Comparison of ENCODE assay signal across 23 cellular contexts in genomic region chr15:32098033-32098432, GRCh38.
DNase-seq lines count a peak whose midpoint lies in the region; ATAC-seq, FAIRE-seq and TF ChIP-seq lines count a peak whose summit lies in the region.
"Had no signal": no experiment of that assay in that cellular context is flagged by ENCODE, and none has a peak within 500 bp of the region (broad histone marks: within the 10 kb centered on the region; RNA-seq: fewer than 3 reads in every experiment).

No MANE protein-coding gene starts in this region.

- H3K27ac ChIP-seq in body of pancreas (peak overlapping the region in 1 of 4 donors; percentile 38), small intestine (ENCODE audit: low read depth in 1 of 2, low read length in 1 of 2) (no peak overlapping the region)
- H3K27ac ChIP-seq: C4-2B, GM23248 had no signal

- no peak for TF ChIP-seq CTCF in body of pancreas (IDR thresholded peaks at IDR 0.05)
- no peak for TF ChIP-seq CTCF in endothelial cell (IDR thresholded peaks at IDR 0.05; ENCODE audit: unreplicated experiment)
- TF ChIP-seq CTCF in mucosa of descending colon (IDR thresholded peaks at IDR 0.05), result no peak

- H3K4me3 Mint-ChIP-seq in endothelial cell (ENCODE audit: unreplicated experiment), result no peak overlapping the region
- H3K4me3 Mint-ChIP-seq in activated T-cell treated with anti-CD3 and anti-CD28 coated beads, Interleukin-2, amount 50 U/mL, for 72 hours, result no peak overlapping the region
- H3K4me3 Mint-ChIP-seq: CD8-positive, alpha-beta memory T cell had no signal

- H3K9me3 ChIP-seq in body of pancreas (no peaks in the 10 kb centered on the region), mucosa of descending colon (no peaks in the 10 kb centered on the region), small intestine (ENCODE audit: control insufficient read depth, low read depth) (no peaks in the 10 kb centered on the region)

- ATAC-seq in body of pancreas, result peak; percentile 38
- ATAC-seq in mucosa of descending colon, result peak; percentile 75
- ATAC-seq in activated T-cell treated with anti-CD3 and anti-CD28 coated beads, Interleukin-2, amount 50 U/mL, for 72 hours (replicated peaks in 1 of 2), result no peak
- no peak for ATAC-seq in HG02852 (IDR thresholded peaks at IDR 0.05; ENCODE audit: unreplicated experiment)
- ATAC-seq: HCT116 had no signal

- H3K4me1 ChIP-seq in body of pancreas (peaks cover 18% of the 10 kb centered on the region), mucosa of descending colon (ENCODE audit: low read depth) (no peaks in the 10 kb centered on the region), small intestine (ENCODE audit: control insufficient read depth in 2 of 2, insufficient read depth in 1 of 2, low read depth in 1 of 2, low read length in 1 of 2) (peaks cover 0 to 4% of the 10 kb centered on the region in 2 donors)

- peaks cover 5% of the 10 kb centered on the region for H3K27me3 Mint-ChIP-seq in endothelial cell (ENCODE audit: unreplicated experiment)
- no peaks in the 10 kb centered on the region for H3K27me3 Mint-ChIP-seq in activated T-cell treated with anti-CD3 and anti-CD28 coated beads, Interleukin-2, amount 50 U/mL, for 72 hours (ENCODE audit: low read depth)

- H3K27ac Mint-ChIP-seq in endothelial cell (ENCODE audit: unreplicated experiment), result no peak overlapping the region
- no peak overlapping the region for H3K27ac Mint-ChIP-seq in activated T-cell treated with anti-CD3 and anti-CD28 coated beads, Interleukin-2, amount 50 U/mL, for 72 hours
- H3K27ac Mint-ChIP-seq: CD8-positive, alpha-beta memory T cell had no signal

- H3K36me3 ChIP-seq in body of pancreas (replicated peaks in 1 of 2; ENCODE audit: insufficient read depth in 1 of 2, low read depth in 2 of 2) (no peaks in the 10 kb centered on the region), mucosa of descending colon (ENCODE audit: low read depth) (no peaks in the 10 kb centered on the region), small intestine (ENCODE audit: control insufficient read depth in 2 of 2, insufficient read depth in 2 of 2, low read length in 2 of 2) (no peaks in the 10 kb centered on the region)

- intact Hi-C loops in body of pancreas (cut with DNase I), result no loop called here
- intact Hi-C loops in mucosa of descending colon (cut with DNase I, micrococcal nuclease), result no loop called here

- DNase-seq in body of pancreas, result peak; percentile 36 to 79 (median 60)
- DNase-seq in endothelial cell (ENCODE audit: low spot score), result peak; percentile 28
- DNase-seq in mucosa of descending colon, result peak in 2 of 3 donors; percentile 29 to 35
- DNase-seq in small intestine, result peak; percentile 77
- DNase-seq in activated T-cell treated with anti-CD3 and anti-CD28 coated beads, Interleukin-2, amount 50 U/mL, for 72 hours, result no peak
- DNase-seq in GM03348 (ENCODE audit: low spot score), result no peak
- DNase-seq: Calu3; CD8-positive, alpha-beta memory T cell; DMS153; GM23248; KBM-7; MM.1S; NCI-H1048; NCI-H1436; NCI-H1930; NCI-H524; NCI-H774 had no signal

- FAIRE-seq in small intestine (lab: Jason Lieb, UNC), result no peak
- FAIRE-seq: A204.1, GM12892, RCC 7860 had no signal

- no peaks in the 10 kb centered on the region for H3K9me3 Mint-ChIP-seq in endothelial cell (ENCODE audit: unreplicated experiment)
- H3K9me3 Mint-ChIP-seq in activated T-cell treated with anti-CD3 and anti-CD28 coated beads, Interleukin-2, amount 50 U/mL, for 72 hours, result no peaks in the 10 kb centered on the region

- H3K36me3 Mint-ChIP-seq in endothelial cell (ENCODE audit: low read depth, unreplicated experiment), result no peaks in the 10 kb centered on the region
- H3K36me3 Mint-ChIP-seq in activated T-cell treated with anti-CD3 and anti-CD28 coated beads, Interleukin-2, amount 50 U/mL, for 72 hours (ENCODE audit: insufficient read depth in 2 of 2), result no peaks in the 10 kb centered on the region
- H3K36me3 Mint-ChIP-seq: CD8-positive, alpha-beta memory T cell had no signal

- H3K27me3 ChIP-seq in body of pancreas (no peaks in the 10 kb centered on the region), small intestine (ENCODE audit: control insufficient read depth in 2 of 2, insufficient read depth in 2 of 2, low read length in 2 of 2) (peaks cover 0 to 5% of the 10 kb centered on the region in 2 donors)

- peaks cover 14% of the 10 kb centered on the region for H3K4me1 Mint-ChIP-seq in endothelial cell (ENCODE audit: unreplicated experiment)
- no peaks in the 10 kb centered on the region for H3K4me1 Mint-ChIP-seq in activated T-cell treated with anti-CD3 and anti-CD28 coated beads, Interleukin-2, amount 50 U/mL, for 72 hours (ENCODE audit: low read depth)
- H3K4me1 Mint-ChIP-seq: CD8-positive, alpha-beta memory T cell had no signal

- no peak for TF ChIP-seq POLR2A in body of pancreas (IDR thresholded peaks at IDR 0.05)

- WGBS in body of pancreas, 2 donors, result 6 to 11% methylated on average over 7 of the region's 7 CpGs
- 1 to 16% (median 7%) methylated on average over 7 of the region's 7 CpGs for WGBS in small intestine, 3 donors

- H3K4me3 ChIP-seq in body of pancreas, result no peak overlapping the region
- H3K4me3 ChIP-seq in mucosa of descending colon, result no peak overlapping the region
- H3K4me3 ChIP-seq in small intestine (ENCODE audit: low read depth in 1 of 2, low read length in 2 of 2), result no peak overlapping the region
- H3K4me3 ChIP-seq: GM23248 had no signal

Comparison
In these comparisons a context has a peak if more than half of its experiments do, and no peak if none do; other contexts are left out.
1. ATAC-seq: peak in body of pancreas (single experiment) and mucosa of descending colon (single experiment); none in activated T-cell treated with anti-CD3 and anti-CD28 coated beads, Interleukin-2, amount 50 U/mL, for 72 hours (0 of 2) and HG02852 (single experiment).
2. DNase-seq: peak in body of pancreas (4 of 4), endothelial cell (single experiment), mucosa of descending colon (2 of 3) and small intestine (single experiment); none in activated T-cell treated with anti-CD3 and anti-CD28 coated beads, Interleukin-2, amount 50 U/mL, for 72 hours (0 of 2) and GM03348 (single experiment).